5 cellular contexts compared by ENCODE assay signal in genomic region chr19:31178833-31179470, GRCh38.
"Had no signal": no experiment of that assay in that cellular context is flagged by ENCODE, and none has a peak within 500 bp of the region (broad histone marks: within the 10 kb centered on the region; RNA-seq: fewer than 3 reads in every experiment).

No MANE protein-coding gene starts in this region.

- H3K36me3 ChIP-seq: HAP-1 had no signal

- H3K4me1 Mint-ChIP-seq: IgD-negative memory B cell had no signal

- H3K4me3 ChIP-seq: GM23248, HAP-1 had no signal

- H3K27ac ChIP-seq: GM23248 had no signal

- DNase-seq: GM23248, GOT3, H7 had no signal

- H3K4me1 ChIP-seq: HAP-1 had no signal

- H3K27ac Mint-ChIP-seq: IgD-negative memory B cell had no signal

- H3K9me3 ChIP-seq: HAP-1 had no signal

- H3K4me3 Mint-ChIP-seq: IgD-negative memory B cell had no signal

- H3K36me3 Mint-ChIP-seq: IgD-negative memory B cell had no signal
